ENCODE assay signal across 10 cellular contexts in genomic region chr12:22018860-22019259, GRCh38. TPM values are rescaled to one million over a fixed set of nuclear protein-coding genes. Genes with fewer than 3 reads are reported as not detected.
DNase-seq lines count a peak whose midpoint lies in the region; TF ChIP-seq lines count a peak whose summit lies in the region.
"Had no signal": no experiment of that assay in that cellular context is flagged by ENCODE, and none has a peak within 500 bp of the region (broad histone marks: within the 10 kb centered on the region; RNA-seq: fewer than 3 reads in every experiment).

No MANE protein-coding gene starts in this region.

- no peaks in the 10 kb centered on the region for H3K27me3 ChIP-seq in OCI-LY3 (ENCODE audit: low read depth, low read length)
- H3K27me3 ChIP-seq in esophagus squamous epithelium = no peaks in the 10 kb centered on the region
- H3K27me3 ChIP-seq: BLaER1 had no signal

- H3K9me3 ChIP-seq in OCI-LY3 (ENCODE audit: insufficient read depth, low read length) = 0 out of 2 replicates have a peak, but pooled peaks cover 6% of the 10 kb centered on the region
- no peaks in the 10 kb centered on the region for H3K9me3 ChIP-seq in esophagus squamous epithelium

- H3K79me2 ChIP-seq in OCI-LY3 (ENCODE audit: low read length) = no peaks in the 10 kb centered on the region

- no peak overlapping the region for H3K9ac ChIP-seq in OCI-LY3 (ENCODE audit: low read length)
- H3K9ac ChIP-seq: BLaER1 had no signal

- TF ChIP-seq POLR2A in esophagus squamous epithelium (IDR thresholded peaks at IDR 0.05) = no peak

- WGBS in esophagus squamous epithelium, 2 donors = 39 to 46% methylated on average over 6 of the region's 6 CpGs

- no peaks in the 10 kb centered on the region for H4K20me1 ChIP-seq in OCI-LY3 (ENCODE audit: insufficient read depth, low read length)
- H4K20me1 ChIP-seq: BLaER1 had no signal

- H3K4me3 ChIP-seq in OCI-LY3 (ENCODE audit: low read length) (no peak overlapping the region), esophagus squamous epithelium (no peak overlapping the region)
- H3K4me3 ChIP-seq: BLaER1 had no signal

- peak; percentile 71 for TF ChIP-seq CTCF in OCI-LY3 (IDR thresholded peaks at IDR 0.05; ENCODE audit: low read depth, low read length)
- TF ChIP-seq CTCF in esophagus squamous epithelium (IDR thresholded peaks at IDR 0.05) = peak in 4 of 6 experiments; percentile 19 to 51 (median 36)

- H3K36me3 ChIP-seq in OCI-LY3 (replicated peaks; ENCODE audit: low read depth, low read length) = no peaks in the 10 kb centered on the region
- no peaks in the 10 kb centered on the region for H3K36me3 ChIP-seq in esophagus squamous epithelium
- H3K36me3 ChIP-seq: BLaER1 had no signal

- no peak overlapping the region for H2AFZ ChIP-seq in OCI-LY3 (ENCODE audit: low read depth, low read length)

- H3K4me2 ChIP-seq in OCI-LY3 (ENCODE audit: low read length) = peak overlapping the region; percentile 11
- H3K4me2 ChIP-seq: BLaER1 had no signal

- no peak overlapping the region for H3K27ac ChIP-seq in OCI-LY3 (ENCODE audit: low read length)
- H3K27ac ChIP-seq in esophagus squamous epithelium = no peak overlapping the region
- H3K27ac ChIP-seq: BLaER1 had no signal

- DNase-seq in NCI-H2171 treated with DMSO at 0.1 percent for 48 hours (lab: John Stamatoyannopoulos, UW) = peak; percentile 18
- no peak for DNase-seq in NCI-H2171 (lab: John Stamatoyannopoulos, UW)
- DNase-seq in esophagus squamous epithelium (lab: John Stamatoyannopoulos, UW) = no peak
- DNase-seq in superior temporal gyrus (ENCODE audit: extremely low spot score) = peak; percentile 51
- no peak for DNase-seq in activated T-cell treated with anti-CD3 and anti-CD28 coated beads, Interleukin-2, amount 50 U/mL, for 1 hour
- DNase-seq in activated naive CD4-positive, alpha-beta T cell (lab: John Stamatoyannopoulos, UW) = no peak
- no peak for DNase-seq in mucosa of gallbladder (ENCODE audit: low spot score)
- DNase-seq: NCI-H2081 treated with DMSO at 0.1 percent for 48 hours had no signal

- H3K4me1 ChIP-seq in OCI-LY3 (ENCODE audit: low read length) = no peaks in the 10 kb centered on the region
- H3K4me1 ChIP-seq in esophagus squamous epithelium = no peaks in the 10 kb centered on the region
- H3K4me1 ChIP-seq: BLaER1 had no signal

- intact Hi-C loops in esophagus squamous epithelium (cut with DNase I) = loop anchor here (5.0 kb wide), 1 partner anchor 322 kb away; no protein-coding TSS in a partner anchor

RNA-seq across cellular contexts. Expression of gene CMAS, which starts 27.2 kb away (rescaled TPM):
- total RNA-seq in esophagus squamous epithelium (10 to 100 TPM; 46.5 to 61.8 (median 52.5) TPM), mucosa of gallbladder (55.2 TPM)

Comparison
In these comparisons a context has a peak if more than half of its experiments do, and no peak if none do; other contexts are left out.
1. DNase-seq: peak in NCI-H2171 treated with DMSO at 0.1 percent for 48 hours (single experiment) and superior temporal gyrus (single experiment); none in NCI-H2171 (single experiment), esophagus squamous epithelium (single experiment), activated T-cell treated with anti-CD3 and anti-CD28 coated beads, Interleukin-2, amount 50 U/mL, for 1 hour (single experiment), activated naive CD4-positive, alpha-beta T cell (0 of 4) and mucosa of gallbladder (single experiment).